In genomic region chr7:31962246-31962645, GRCh38 we compare ENCODE assay signal across 28 cellular contexts.
"Had no signal": no experiment of that assay in that cellular context is flagged by ENCODE, and none has a peak within 500 bp of the region (broad histone marks: within the 10 kb centered on the region; RNA-seq: fewer than 3 reads in every experiment).

No MANE protein-coding gene starts in this region.

- ATAC-seq: activated naive CD4-positive, alpha-beta T cell treated with anti-CD3 and anti-CD28 coated beads, Interleukin-2, amount 50 U/mL, for 72 hours; activated T-cell treated with anti-CD3 and anti-CD28 coated beads, Interleukin-2, amount 50 U/mL, for 72 hours; gastrocnemius medialis; left lobe of liver; stimulated activated naive B cell treated with anti-CD40 and anti-IgM and Interleukin-4, amounts not matched to agents 10 μg/mL and 1 μg/mL and 100 μg/mL, for 72 hours had no signal

- H3K4me1 ChIP-seq: colonic mucosa, gastrocnemius medialis, sigmoid colon, thyroid gland had no signal

- H3K9me3 ChIP-seq: colonic mucosa, gastrocnemius medialis, neutrophil, ovary, stomach, thyroid gland had no signal

- DNase-seq: activated CD4-positive, alpha-beta T cell treated with anti-CD3 and anti-CD28 coated beads for 4 hours; activated CD4-positive, alpha-beta T cell treated with anti-CD3 and anti-CD28 coated beads, Interleukin-2, amount 50 U/mL, for 4 hours; activated naive CD4-positive, alpha-beta T cell; activated T-cell treated with anti-CD3 and anti-CD28 coated beads for 4 hours; activated T-cell treated with anti-CD3 and anti-CD28 coated beads, Interleukin-2, amount 50 U/mL, for 72 hours; cerebellar nuclear complex; colonic mucosa; effector CD8-positive, alpha-beta T cell; gastrocnemius medialis; glutamatergic neuron; hippocampal formation; kidney glomerular epithelial cell; naive B cell; nephron progenitor cell; ovary; sigmoid colon; stimulated activated CD4-positive, alpha-beta T cell treated with anti-CD3 and anti-CD28 coated beads, Interleukin-15, amount 100 ng/mL, for 24 hours; stimulated activated CD4-positive, alpha-beta T cell treated with anti-CD3 and anti-CD28 coated beads, Interleukin-2, amount 100 ng/mL, for 24 hours; stimulated activated naive B cell treated with anti-CD40 and anti-IgM and Interleukin-4, amounts not matched to agents 10 μg/mL and 1 μg/mL and 100 μg/mL, for 72 hours; stomach; T-helper 1 cell; thyroid gland; upper lobe of left lung had no signal

- H3K27me3 ChIP-seq: colonic mucosa, gastrocnemius medialis, neutrophil, ovary, sigmoid colon, stomach, thyroid gland, upper lobe of left lung had no signal

- H3K27ac ChIP-seq: colonic mucosa, gastrocnemius medialis, neutrophil, ovary, sigmoid colon, stomach, thyroid gland, upper lobe of left lung had no signal

- FAIRE-seq: endometrium had no signal

- H3K4me3 ChIP-seq: colonic mucosa, gastrocnemius medialis, lung, ovary, sigmoid colon, stomach, thyroid gland, upper lobe of left lung had no signal

- H3K36me3 ChIP-seq: colonic mucosa, gastrocnemius medialis, neutrophil, ovary, sigmoid colon, stomach, thyroid gland, upper lobe of left lung had no signal
